Comparison of ENCODE assay signal across 1 cellular context in genomic region chr16:69225136-69225535, GRCh38.
TF ChIP-seq lines count a peak whose summit lies in the region.

No MANE protein-coding gene starts in this region.

TF ChIP-seq in HepG2, 621 proteins besides CTCF, POLR2A, EP300 and RAD21 (continued from another document):
- TF ChIP-seq DRAP1 (CRISPR knock-in tag; IDR thresholded peaks at IDR 0.05) = no peak
- no peak for TF ChIP-seq HIC2 (CRISPR knock-in tag; IDR thresholded peaks at IDR 0.05; ENCODE audit: low read depth)
- TF ChIP-seq RBM22 (optimal IDR thresholded peaks at IDR 0.05; ENCODE audit: low read length) = no peak
